Comparison of ENCODE assay signal across 11 cellular contexts in genomic region chr4:57103051-57103450, GRCh38. TPM values are rescaled to one million over a fixed set of nuclear protein-coding genes. Genes with fewer than 3 reads are reported as not detected.
DNase-seq lines count a peak whose midpoint lies in the region; ATAC-seq and TF ChIP-seq lines count a peak whose summit lies in the region.
"Had no signal": no experiment of that assay in that cellular context is flagged by ENCODE, and none has a peak within 500 bp of the region (broad histone marks: within the 10 kb centered on the region; RNA-seq: fewer than 3 reads in every experiment).

No MANE protein-coding gene starts in this region.

- 56% methylated on average over 3 of the region's 4 CpGs for WGBS in mesenchymal stem cell
- 43 to 50% methylated on average over 4 of the region's 4 CpGs for WGBS in tibial nerve, 2 donors

- H3K18ac ChIP-seq in mesenchymal stem cell (ENCODE audit: low read depth in 1 of 2, low read length in 2 of 2) = peak overlapping the region; percentile 72 to 84

- DNase-seq in RWPE2 (ENCODE audit: low spot score) = no peak
- no peak for DNase-seq in epithelial cell of prostate (ENCODE audit: low read depth, low spot score)
- peak; percentile 70 for DNase-seq in mesenchymal stem cell
- DNase-seq in tibial nerve (ENCODE audit: low spot score in 2 of 2) = no peak
- no peak for DNase-seq in pons (ENCODE audit: low spot score)
- no peak for DNase-seq in SKM-1 treated with dmso at 0.1 percent for 144 hours (lab: John Stamatoyannopoulos, UW; ENCODE audit: unreplicated experiment)
- DNase-seq: DMS53, NCI-H524, posterior cingulate gyrus had no signal

- H3K4me2 ChIP-seq in mesenchymal stem cell (ENCODE audit: low read length, poor library complexity, severe bottlenecking) = peak overlapping the region; percentile 24

- H3K4me3 ChIP-seq in RWPE2 (ENCODE audit: severe bottlenecking) (no peak overlapping the region), mesenchymal stem cell (ENCODE audit: insufficient read depth in 1 of 2, low read depth in 1 of 2, low read length in 2 of 2) (no peak overlapping the region), tibial nerve (peak overlapping the region in 1 of 4 donors; percentile 3)

- TF ChIP-seq CTCF in RWPE2 (IDR thresholded peaks at IDR 0.05; ENCODE audit: poor library complexity, severe bottlenecking) (no peak), tibial nerve (IDR thresholded peaks at IDR 0.05) (no peak)

- peak overlapping the region; percentile 69 for H3K9ac ChIP-seq in mesenchymal stem cell (ENCODE audit: low read length)

- peak overlapping the region; percentile 86 for H3K27ac ChIP-seq in RWPE2 (ENCODE audit: poor library complexity, severe bottlenecking)
- H3K27ac ChIP-seq in epithelial cell of prostate = peak overlapping the region; percentile 45
- H3K27ac ChIP-seq in mesenchymal stem cell (ENCODE audit: low read length, poor library complexity, severe bottlenecking) = peak overlapping the region; percentile 90
- H3K27ac ChIP-seq in tibial nerve = peak overlapping the region; percentile 63 to 87 (median 73)

- peak overlapping the region in 1 of 2 experiments; percentile 11 for H2BK12ac ChIP-seq in mesenchymal stem cell (ENCODE audit: low read length in 2 of 2)

- no peaks in the 10 kb centered on the region for H3K9me3 ChIP-seq in RWPE2 (ENCODE audit: severe bottlenecking)
- H3K9me3 ChIP-seq in mesenchymal stem cell (ENCODE audit: control insufficient read depth, low read length) = no peaks in the 10 kb centered on the region
- H3K9me3 ChIP-seq in tibial nerve = no peaks in the 10 kb centered on the region

- peak overlapping the region; percentile 71 for H2AK5ac ChIP-seq in mesenchymal stem cell (ENCODE audit: low read length, severe bottlenecking)

- no peak overlapping the region for H3K14ac ChIP-seq in mesenchymal stem cell (ENCODE audit: low read length in 2 of 2)

- no peak for TF ChIP-seq POLR2A in tibial nerve (IDR thresholded peaks at IDR 0.05)

- H2BK15ac ChIP-seq in mesenchymal stem cell (ENCODE audit: low read depth, poor library complexity, severe bottlenecking) = no peak overlapping the region

- ATAC-seq in RWPE2 (ENCODE audit: low read depth) (no peak), GM19351 (IDR thresholded peaks at IDR 0.05; ENCODE audit: unreplicated experiment) (no peak)

- H4K8ac ChIP-seq in mesenchymal stem cell (ENCODE audit: low read length) = no peak overlapping the region

- peak overlapping the region; percentile 27 to 57 for H3K4ac ChIP-seq in mesenchymal stem cell (ENCODE audit: low read depth in 1 of 2, low read length in 2 of 2)

- H4K91ac ChIP-seq in mesenchymal stem cell (ENCODE audit: low read length) = peak overlapping the region; percentile 60

- H2AFZ ChIP-seq in mesenchymal stem cell (ENCODE audit: low read depth, low read length) = no peak overlapping the region

- H3K4me1 ChIP-seq in RWPE2 (ENCODE audit: insufficient read depth, poor library complexity, severe bottlenecking) = peaks cover 59% of the 10 kb centered on the region
- H3K4me1 ChIP-seq in mesenchymal stem cell (ENCODE audit: control insufficient read depth, insufficient read depth, low read depth, low read length) = peaks cover 14% of the 10 kb centered on the region
- H3K4me1 ChIP-seq in tibial nerve = peaks cover 0 to 86% (median 43%) of the 10 kb centered on the region in 4 donors

- no peaks in the 10 kb centered on the region for H3K79me1 ChIP-seq in mesenchymal stem cell (replicated peaks; ENCODE audit: low read length, poor library complexity, severe bottlenecking)

- H3K27me3 ChIP-seq in RWPE2 (ENCODE audit: insufficient read depth, poor library complexity, severe bottlenecking) (no peaks in the 10 kb centered on the region), mesenchymal stem cell (ENCODE audit: control insufficient read depth in 1 of 2, insufficient read depth in 1 of 2, low read length in 2 of 2) (no peaks in the 10 kb centered on the region), tibial nerve (no peaks in the 10 kb centered on the region)

- peak overlapping the region; percentile 33 for H2BK5ac ChIP-seq in mesenchymal stem cell (ENCODE audit: low read depth, low read length, poor library complexity, severe bottlenecking)

- no peak overlapping the region for H3K23ac ChIP-seq in mesenchymal stem cell (ENCODE audit: low read length in 2 of 2)

- TF ChIP-seq EP300 in tibial nerve (IDR thresholded peaks at IDR 0.05) = no peak

- H3K36me3 ChIP-seq in RWPE2 (ENCODE audit: low read depth) (peaks cover 66% of the 10 kb centered on the region), mesenchymal stem cell (ENCODE audit: control insufficient read depth in 1 of 2, insufficient read depth in 2 of 2, low read depth in 1 of 2, low read length in 2 of 2) (peaks cover 0 to 20% of the 10 kb centered on the region in 2 experiments), tibial nerve (no peaks in the 10 kb centered on the region)

- peak overlapping the region; percentile 82 for H2BK120ac ChIP-seq in mesenchymal stem cell (ENCODE audit: low read depth, low read length)

RNA-seq across cellular contexts. Expression of gene IGFBP7, which starts 7.1 kb away (rescaled TPM):
- 2,552 TPM for polyA plus RNA-seq in mesenchymal stem cell (2013, experiment 1 of 2)
- 3,066 TPM for polyA plus RNA-seq in mesenchymal stem cell (2013, experiment 2 of 2)
- total RNA-seq in tibial nerve = 1,000 to 10,000 TPM; 1,415 to 3,184 (median 2,179) TPM
- total RNA-seq: activated CD8-positive, alpha-beta memory T cell treated with anti-CD3 and anti-CD28 coated beads for 36 hours had no signal
